In the genomic region with DNA sequence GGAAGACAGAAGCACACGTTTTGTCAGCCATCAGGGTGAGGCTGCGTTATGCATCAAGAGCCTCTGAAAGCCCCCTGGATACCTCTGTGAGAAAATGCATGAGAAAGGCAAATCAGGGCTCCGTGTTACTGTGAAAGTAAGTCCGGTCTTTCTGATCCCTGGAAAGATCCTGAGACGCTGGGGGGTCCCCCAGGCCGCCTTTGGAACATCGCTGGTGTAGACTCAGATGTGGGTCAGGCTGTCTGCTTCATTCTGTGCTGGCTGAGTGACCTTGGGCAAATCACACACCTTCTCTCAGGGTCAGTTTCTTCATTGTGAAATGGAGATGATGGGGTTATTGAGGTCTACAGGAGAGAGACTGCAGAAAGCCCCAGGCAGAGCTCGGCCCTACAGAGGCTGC, we compare ENCODE assay signal across 1 cellular context.
TF ChIP-seq lines count a peak whose summit lies in the region.

No MANE protein-coding gene starts in this region.

TF ChIP-seq in H1, 55 proteins besides CTCF, POLR2A, EP300 and RAD21:
- TF ChIP-seq, protein P1, sequence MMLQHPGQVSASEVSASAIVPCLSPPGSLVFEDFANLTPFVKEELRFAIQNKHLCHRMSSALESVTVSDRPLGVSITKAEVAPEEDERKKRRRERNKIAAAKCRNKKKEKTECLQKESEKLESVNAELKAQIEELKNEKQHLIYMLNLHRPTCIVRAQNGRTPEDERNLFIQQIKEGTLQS (IDR thresholded peaks at IDR 0.05; ENCODE audit: insufficient read depth, low read depth, low read length): no peak
- no peak for TF ChIP-seq MAFK (IDR thresholded peaks at IDR 0.05; ENCODE audit: low read depth, low read length)
- no peak for TF ChIP-seq ASH2L (IDR thresholded peaks at IDR 0.05; ENCODE audit: low read length)
- no peak for TF ChIP-seq JUND (IDR thresholded peaks at IDR 0.05; ENCODE audit: low read length)
- no peak for TF ChIP-seq CBX5 (IDR thresholded peaks at IDR 0.05; ENCODE audit: low read depth, low read length)
- TF ChIP-seq CHD1 (IDR thresholded peaks at IDR 0.05; ENCODE audit: low read depth, low read length): no peak
- no peak for TF ChIP-seq TBP (IDR thresholded peaks at IDR 0.05; ENCODE audit: low read depth, low read length)
- no peak for TF ChIP-seq SUZ12 (IDR thresholded peaks at IDR 0.05; ENCODE audit: low read length)
- no peak for TF ChIP-seq CEBPB (IDR thresholded peaks at IDR 0.05; ENCODE audit: low read depth, low read length)
- no peak for TF ChIP-seq JUN (IDR thresholded peaks at IDR 0.05; ENCODE audit: low read depth, low read length)
- TF ChIP-seq SP4 (IDR thresholded peaks at IDR 0.05; ENCODE audit: low read length): no peak
- no peak for TF ChIP-seq SP2 (IDR thresholded peaks at IDR 0.05; ENCODE audit: low read length)
- no peak for TF ChIP-seq BRCA1 (IDR thresholded peaks at IDR 0.05; ENCODE audit: low read depth, low read length)
- TF ChIP-seq SIX5 (IDR thresholded peaks at IDR 0.05; ENCODE audit: low read depth, low read length): no peak
- no peak for TF ChIP-seq YY1 (IDR thresholded peaks at IDR 0.05; ENCODE audit: low read depth, low read length)
- TF ChIP-seq BACH1 (IDR thresholded peaks at IDR 0.05; ENCODE audit: low read length): no peak
- no peak for TF ChIP-seq BCL11A (IDR thresholded peaks at IDR 0.05; ENCODE audit: low read depth in 2 of 2, low read length in 2 of 2)
- no peak for TF ChIP-seq HDAC6 (IDR thresholded peaks at IDR 0.05; ENCODE audit: low read depth, low read length)
- TF ChIP-seq NANOG (IDR thresholded peaks at IDR 0.05; ENCODE audit: insufficient read depth, low read depth, low read length, poor library complexity, severe bottlenecking): no peak
- no peak for TF ChIP-seq GTF2F1 (IDR thresholded peaks at IDR 0.05; ENCODE audit: borderline replicate concordance, low read depth, low read length)
